9 cellular contexts compared by ENCODE assay signal in the genomic region with DNA sequence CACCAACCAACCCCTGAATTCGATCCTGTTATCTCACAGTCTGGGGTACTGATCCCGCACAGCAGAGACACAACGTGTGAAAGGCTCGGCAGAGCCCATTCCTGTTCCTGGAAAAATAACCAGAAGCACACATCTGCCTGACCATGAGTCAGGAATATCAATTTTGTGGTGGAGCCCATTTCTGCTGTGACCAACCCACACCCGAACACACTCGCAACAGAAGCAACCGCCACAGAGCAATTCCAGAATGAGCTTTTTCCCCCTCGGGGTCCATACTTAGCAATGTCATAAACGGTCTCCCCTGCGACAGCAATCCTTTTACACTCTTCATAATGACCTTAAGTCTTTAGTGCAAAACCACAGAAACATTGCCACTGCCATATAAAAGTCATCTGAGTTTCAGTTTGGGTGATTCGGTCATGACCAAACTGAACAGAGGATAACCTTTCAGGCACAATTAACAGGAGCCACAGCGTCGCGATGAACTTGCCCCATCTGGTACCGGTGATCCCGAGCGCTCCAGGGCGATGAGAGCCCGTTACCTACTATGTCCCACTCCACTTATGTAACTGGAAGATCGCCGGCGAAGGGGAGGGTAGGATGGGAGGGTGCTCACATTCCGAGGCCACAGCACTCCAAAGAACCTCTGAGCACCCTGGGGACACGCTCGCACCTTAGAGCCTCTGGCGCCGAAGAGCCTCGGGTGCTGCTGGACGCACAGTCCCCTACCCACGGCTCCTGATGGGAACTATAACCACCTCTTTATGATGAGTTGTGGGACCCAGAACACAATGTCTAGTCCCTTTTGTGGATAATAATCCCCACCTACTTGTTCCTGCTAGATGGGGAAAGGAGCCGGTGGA. TPM values are rescaled to one million over a fixed set of nuclear protein-coding genes. Genes with fewer than 3 reads are reported as not detected.
DNase-seq lines count a peak whose midpoint lies in the region; ATAC-seq and TF ChIP-seq lines count a peak whose summit lies in the region.
"Had no signal": no experiment of that assay in that cellular context is flagged by ENCODE, and none has a peak within 500 bp of the region (broad histone marks: within the 10 kb centered on the region; RNA-seq: fewer than 3 reads in every experiment).

No MANE protein-coding gene starts in this region.

- H3K9ac ChIP-seq in endodermal cell (ENCODE audit: extremely low read depth, low read length, poor library complexity, severe bottlenecking) (peak overlapping the region; percentile 41), muscle layer of colon (ENCODE audit: low read length) (peak overlapping the region; percentile 73)

- H3K4me1 Mint-ChIP-seq in T-helper 17 cell (peaks cover 37% of the 10 kb centered on the region), endodermal cell (peaks cover 46% of the 10 kb centered on the region)

- peak overlapping the region; percentile 96 for H3K4me3 Mint-ChIP-seq in T-helper 17 cell
- H3K4me3 Mint-ChIP-seq in endodermal cell, result peak overlapping the region; percentile 71

- H3K27ac Mint-ChIP-seq in T-helper 17 cell (peak overlapping the region; percentile 94), endodermal cell (peak overlapping the region; percentile 39)

- H3K4me3 ChIP-seq in endodermal cell (ENCODE audit: low read length) (peak overlapping the region; percentile 88), muscle layer of colon (ENCODE audit: low read depth in 1 of 2, low read length in 2 of 2) (peak overlapping the region; percentile 50 to 72)

- no peak for ATAC-seq in T-helper 17 cell
- no peak for ATAC-seq in GM18861 (IDR thresholded peaks at IDR 0.05; ENCODE audit: unreplicated experiment)
- ATAC-seq in GM18520 (IDR thresholded peaks at IDR 0.05; ENCODE audit: unreplicated experiment), result no peak

- no peaks in the 10 kb centered on the region for H3K27me3 Mint-ChIP-seq in T-helper 17 cell
- no peaks in the 10 kb centered on the region for H3K27me3 Mint-ChIP-seq in endodermal cell (ENCODE audit: insufficient read depth)

- TF ChIP-seq CTCF in endodermal cell (conservative IDR thresholded peaks at IDR 0.05), result no peak

- DNase-seq in stimulated activated CD4-positive, alpha-beta T cell treated with anti-CD3 and anti-CD28 coated beads, Interleukin-4, amount 100 ng/mL, for 1 hour, result peak; percentile 5
- DNase-seq in stimulated activated CD4-positive, alpha-beta T cell treated with anti-CD3 and anti-CD28 coated beads, Interleukin-2, amount 100 ng/mL, for 48 hours, result no peak
- DNase-seq in T-helper 17 cell, result no peak
- DNase-seq in endodermal cell, result no peak
- no peak for DNase-seq in UCSD-AML1 (lab: John Stamatoyannopoulos, UW; ENCODE audit: unreplicated experiment)

- 34 to 90% methylated on average over 2 to 27 of the region's 31 CpGs for WGBS in endodermal cell (ENCODE audit: insufficient coverage in 1 of 2, insufficient read length in 1 of 2), 2 experiments

- H3K27ac ChIP-seq in endodermal cell (ENCODE audit: low read depth, low read length), result peak overlapping the region; percentile 51
- H3K27ac ChIP-seq in muscle layer of colon (ENCODE audit: low read depth, low read length), result peak overlapping the region; percentile 84

- no peaks in the 10 kb centered on the region for H3K36me3 ChIP-seq in endodermal cell (ENCODE audit: control insufficient read depth, insufficient read depth, low read length)
- no peaks in the 10 kb centered on the region for H3K36me3 ChIP-seq in muscle layer of colon (ENCODE audit: insufficient read depth, low read length)

- H3K9me3 ChIP-seq in T-helper 17 cell (ENCODE audit: control insufficient read depth, low read length, poor library complexity, severe bottlenecking), result no peaks in the 10 kb centered on the region
- no peaks in the 10 kb centered on the region for H3K9me3 ChIP-seq in endodermal cell (ENCODE audit: control insufficient read depth, low read length)
- no peaks in the 10 kb centered on the region for H3K9me3 ChIP-seq in muscle layer of colon (ENCODE audit: low read length)

- H3K9me3 Mint-ChIP-seq in endodermal cell, result peaks cover 55% of the 10 kb centered on the region

- H3K27me3 ChIP-seq in endodermal cell (ENCODE audit: control insufficient read depth, insufficient read depth, low read length, poor library complexity, severe bottlenecking), result no peaks in the 10 kb centered on the region
- H3K27me3 ChIP-seq in muscle layer of colon (ENCODE audit: control insufficient read depth in 1 of 2, insufficient read depth in 2 of 2, low read length in 2 of 2), result peaks cover 0 to 5% of the 10 kb centered on the region in 2 donors

- no peaks in the 10 kb centered on the region for H3K4me1 ChIP-seq in endodermal cell (ENCODE audit: control insufficient read depth, insufficient read depth, low read length)
- peaks cover 38% of the 10 kb centered on the region for H3K4me1 ChIP-seq in muscle layer of colon (ENCODE audit: insufficient read depth, low read length)

- H3K36me3 Mint-ChIP-seq in T-helper 17 cell (ENCODE audit: low read depth) (peaks cover 4% of the 10 kb centered on the region), endodermal cell (ENCODE audit: low read depth) (peaks cover 4% of the 10 kb centered on the region)

RNA-seq across cellular contexts. Expression of a gene that starts 1.1 kb away (rescaled TPM):
- 100 to 1,000 TPM; 148 to 160 TPM for total RNA-seq in T-helper 17 cell
- 10 to 100 TPM; 34.4 to 35.3 TPM for total RNA-seq in endodermal cell
- polyA plus RNA-seq in endodermal cell (2013, experiment 1 of 2), result 29.4 TPM
- polyA plus RNA-seq in endodermal cell (2013, experiment 2 of 2), result 27.3 TPM

RNA-seq across cellular contexts. Expression of a gene that starts 47.7 kb away (rescaled TPM):
- total RNA-seq in T-helper 17 cell (not detected), endodermal cell (not detected)
- polyA plus RNA-seq in endodermal cell (2013, experiment 1 of 2), result not detected
- polyA plus RNA-seq in endodermal cell (2013, experiment 2 of 2), result not detected
- total RNA-seq: left colon had no signal

Comparison
In these comparisons a context has a peak if more than half of its experiments do, and no peak if none do; other contexts are left out.
1. RNA of a gene that starts 1.1 kb away (total RNA-seq): 148 to 160 TPM in T-helper 17 cell; 34.4 to 35.3 TPM in endodermal cell; every median in the first group is over 4 times any median in the second.